4 cellular contexts compared by ENCODE assay signal in genomic region chr5:168012006-168012405, GRCh38.
"Had no signal": no experiment of that assay in that cellular context is flagged by ENCODE, and none has a peak within 500 bp of the region (broad histone marks: within the 10 kb centered on the region; RNA-seq: fewer than 3 reads in every experiment).

No MANE protein-coding gene starts in this region.

- DNase-seq: H9, HCEC 1CT, IMR-90 had no signal

- H3K4me3 Mint-ChIP-seq: GM23338, H9 had no signal

- H3K9me3 Mint-ChIP-seq: GM23338, H9 had no signal

- H3K27ac Mint-ChIP-seq: GM23338, H9 had no signal

- H3K4me3 ChIP-seq: GM23338 had no signal

- H3K4me1 Mint-ChIP-seq: GM23338, H9 had no signal

- ATAC-seq: GM23338 had no signal
